ENCODE assay signal across 8 cellular contexts in the genomic region with DNA sequence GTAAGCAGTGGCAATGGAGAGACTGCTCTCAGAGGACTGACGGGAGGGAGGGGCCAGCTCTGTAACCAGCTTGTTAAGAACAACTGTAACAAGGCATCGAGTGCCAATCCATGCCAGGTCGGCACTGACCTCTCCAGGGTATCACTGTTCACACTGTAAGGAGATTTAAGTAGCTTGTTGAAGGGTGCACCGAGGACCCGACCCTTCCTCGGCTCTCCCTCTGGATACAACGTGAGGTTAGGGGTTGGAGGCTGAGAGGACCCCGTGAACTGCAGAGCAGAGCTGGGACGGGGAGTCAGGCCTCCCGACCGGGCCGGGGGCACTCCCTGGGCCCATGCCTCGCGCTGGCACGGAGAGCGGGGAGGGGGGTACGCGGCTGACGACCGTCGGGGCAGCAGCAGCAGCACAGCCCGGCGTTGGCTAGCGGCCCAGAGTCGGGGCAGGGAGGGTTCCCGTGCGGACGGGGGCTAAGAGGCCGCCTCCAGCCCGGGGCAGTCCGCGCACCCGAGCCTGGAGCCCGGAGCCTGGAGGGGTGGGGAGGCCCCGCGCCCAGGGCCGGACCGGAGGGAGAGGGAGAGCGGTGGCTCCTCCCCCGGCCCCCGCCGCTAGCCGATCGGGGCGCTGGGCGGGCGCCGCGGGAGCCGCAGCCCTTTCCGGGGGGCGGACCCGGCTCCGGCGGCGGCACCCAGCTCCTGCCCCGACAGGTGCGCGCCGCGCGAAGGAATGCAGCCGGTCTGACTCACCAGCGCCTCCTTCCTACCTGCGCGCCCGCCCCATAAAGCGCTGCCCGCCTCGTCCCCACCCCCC. TPM values are rescaled to one million over a fixed set of nuclear protein-coding genes. Genes with fewer than 3 reads are reported as not detected.
DNase-seq lines count a peak whose midpoint lies in the region; ATAC-seq and TF ChIP-seq lines count a peak whose summit lies in the region.

Gene ITGB4 (plus strand): TSS at position 804 of the 807 bp plus-strand sequence. CDS start 3,245 bp downstream, outside the sequence.

- DNase-seq in 8988T (peak; percentile 50), H7 (peak; percentile 98), T-helper 22 cell (ENCODE audit: low read depth) (peak; percentile 54), body of pancreas (peak; percentile 84 to 91 (median 90)), kidney epithelial cell (ENCODE audit: low read depth) (no peak), NCI-H2107 (lab: John Stamatoyannopoulos, UW) (no peak)
- DNase-seq in stimulated activated CD4-positive, alpha-beta T cell treated with anti-CD3 and anti-CD28 coated beads, Interleukin-1b, Interleukin-23, amount 100 ng/mL, for 24 hours (ENCODE audit: low read depth in 4 of 4, low spot score in 1 of 4) = peak in 3 of 4 experiments; percentile 3 to 25 (median 20)

- intact Hi-C loops in body of pancreas (cut with DNase I) = no loop called here

- TF ChIP-seq CTCF in body of pancreas (IDR thresholded peaks at IDR 0.05) (peak in 3 of 7 experiments; percentile 13 to 39 (median 25)), kidney epithelial cell (IDR thresholded peaks at IDR 0.05; ENCODE audit: insufficient read depth, low read length, poor library complexity, severe bottlenecking) (no peak)

- H3K36me3 ChIP-seq in H7 (replicated peaks; ENCODE audit: control insufficient read depth, insufficient read depth, low read length) (no peaks in the 10 kb centered on the region), body of pancreas (replicated peaks in 1 of 2; ENCODE audit: insufficient read depth in 1 of 2, low read depth in 2 of 2) (peaks cover 0 to 2% of the 10 kb centered on the region in 2 donors), kidney epithelial cell (ENCODE audit: control insufficient read depth, insufficient read depth, low read length) (no peaks in the 10 kb centered on the region)

- H3K4me1 ChIP-seq in body of pancreas = peaks cover 21% of the 10 kb centered on the region

- peak; percentile 93 for ATAC-seq in body of pancreas
- ATAC-seq in GM19467 (IDR thresholded peaks at IDR 0.05; ENCODE audit: unreplicated experiment) = no peak

- peak; percentile 38 to 70 (median 54) for TF ChIP-seq POLR2A in body of pancreas (IDR thresholded peaks at IDR 0.05)

- H3K4me3 ChIP-seq in H7 (ENCODE audit: insufficient read depth, low read depth, low read length) (peak within 1 kb of the TSS; percentile 49), body of pancreas (peak within 1 kb of the TSS; percentile 2 to 17), kidney epithelial cell (ENCODE audit: low read depth, low read length) (peak within 1 kb of the TSS; percentile 42)

- H3K9me3 ChIP-seq in body of pancreas = no peaks in the 10 kb centered on the region

- peak within 1 kb of the TSS; percentile 65 to 89 (median 80) for H3K27ac ChIP-seq in body of pancreas

- WGBS in body of pancreas, 2 donors = 1 to 6% methylated on average over 3 to 63 of the region's 70 CpGs

- H3K27me3 ChIP-seq in H7 (ENCODE audit: control insufficient read depth, insufficient read depth, low read length) = peaks cover 22% of the 10 kb centered on the region
- no peaks in the 10 kb centered on the region for H3K27me3 ChIP-seq in body of pancreas
- H3K27me3 ChIP-seq in kidney epithelial cell (ENCODE audit: control insufficient read depth, insufficient read depth, low read length) = peaks cover 12% of the 10 kb centered on the region

RNA-seq across cellular contexts. Expression of gene ITGB4, which starts in this region (rescaled TPM):
- 0.28 and 0.70 TPM in 2 replicates for total RNA-seq in H7 (2014; rRNA removed; shearing (Covaris generic))
- total RNA-seq in body of pancreas (10 to 100 TPM; 25.1 to 33.7 TPM), kidney epithelial cell (17.8 and 27.9 TPM in 2 replicates)

Comparison
In these comparisons a context has a peak if more than half of its experiments do, and no peak if none do; other contexts are left out.
1. RNA of gene ITGB4 (total RNA-seq): 25.1 to 33.7 TPM in body of pancreas and 17.8 to 27.9 TPM in kidney epithelial cell; 0.28 to 0.70 TPM in H7; every median in the first group is over 10 times any median in the second.
2. Peak in DNase-seq and H3K4me3 ChIP-seq in H7; RNA of the gene not detected or under 1 TPM.
3. DNase-seq: peak in 8988T (single experiment), T-helper 22 cell (single experiment), body of pancreas (4 of 4) and stimulated activated CD4-positive, alpha-beta T cell treated with anti-CD3 and anti-CD28 coated beads, Interleukin-1b, Interleukin-23, amount 100 ng/mL, for 24 hours (3 of 4); none in kidney epithelial cell (single experiment) and NCI-H2107 (single experiment).
4. Peak in every context shown above with its lines, with median percentiles within 50 percentile points of each other: H3K4me3 ChIP-seq.